Comparison of ENCODE assay signal across 19 cellular contexts in genomic region chr5:80068775-80069174, GRCh38.
"Had no signal": no experiment of that assay in that cellular context is flagged by ENCODE, and none has a peak within 500 bp of the region (broad histone marks: within the 10 kb centered on the region; RNA-seq: fewer than 3 reads in every experiment).

No MANE protein-coding gene starts in this region.

- H3K9me3 ChIP-seq: MG63, Peyer's patch had no signal

- H3K4me1 ChIP-seq: Peyer's patch had no signal

- H3K4me3 Mint-ChIP-seq: activated CD4-positive, alpha-beta memory T cell treated with anti-CD3 and anti-CD28 coated beads, Interleukin-2, amount 10 ng/mL, durations not matched to agents 7 days and 5 days; activated CD4-positive, alpha-beta T cell treated with anti-CD3 and anti-CD28 coated beads for 36 hours; activated naive CD8-positive, alpha-beta T cell treated with anti-CD3 and anti-CD28 coated beads, Interleukin-2, amount 10 ng/mL, durations not matched to agents 7 days and 5 days; activated T-cell treated with anti-CD3 and anti-CD28 coated beads, Interleukin-2, amount 50 U/mL, for 72 hours had no signal

- ATAC-seq: activated CD4-positive, alpha-beta T cell treated with anti-CD3 and anti-CD28 coated beads for 36 hours; activated T-cell treated with anti-CD3 and anti-CD28 coated beads, Interleukin-2, amount 50 U/mL, for 72 hours had no signal

- H3K4me1 Mint-ChIP-seq: activated CD4-positive, alpha-beta T cell treated with anti-CD3 and anti-CD28 coated beads for 36 hours had no signal

- H3K36me3 ChIP-seq: MG63, Peyer's patch had no signal

- H3K27ac ChIP-seq: KMS-11, Peyer's patch, RWPE1 had no signal

- H3K27ac Mint-ChIP-seq: activated CD4-positive, alpha-beta memory T cell treated with anti-CD3 and anti-CD28 coated beads, Interleukin-2, amount 10 ng/mL, durations not matched to agents 7 days and 5 days; activated CD4-positive, alpha-beta T cell treated with anti-CD3 and anti-CD28 coated beads for 36 hours; activated naive CD8-positive, alpha-beta T cell treated with anti-CD3 and anti-CD28 coated beads, Interleukin-2, amount 10 ng/mL, durations not matched to agents 7 days and 5 days; activated T-cell treated with anti-CD3 and anti-CD28 coated beads, Interleukin-2, amount 50 U/mL, for 72 hours; activated T-helper 2 cell treated with anti-CD3 and anti-CD28 coated beads, Interferon-gamma antibody, Interleukin-2, Interleukin-4, amounts not matched to agents 10 μg/mL and 5 μg/mL and 100 μg/mL, durations not matched to agents 14 hours and 24 hours and 36 hours had no signal

- H3K27me3 ChIP-seq: MG63, Peyer's patch had no signal

- H3K9ac ChIP-seq: KMS-11 had no signal

- H3K27me3 Mint-ChIP-seq: activated CD4-positive, alpha-beta memory T cell treated with anti-CD3 and anti-CD28 coated beads, Interleukin-2, amount 10 ng/mL, durations not matched to agents 7 days and 5 days; activated CD4-positive, alpha-beta T cell treated with anti-CD3 and anti-CD28 coated beads for 36 hours; activated naive CD8-positive, alpha-beta T cell treated with anti-CD3 and anti-CD28 coated beads, Interleukin-2, amount 10 ng/mL, durations not matched to agents 7 days and 5 days had no signal

- H3K36me3 Mint-ChIP-seq: activated naive CD8-positive, alpha-beta T cell treated with anti-CD3 and anti-CD28 coated beads, Interleukin-2, amount 10 ng/mL, durations not matched to agents 7 days and 5 days had no signal

- DNase-seq: activated CD4-positive, alpha-beta memory T cell treated with anti-CD3 and anti-CD28 coated beads, Interleukin-2, amount 10 ng/mL, durations not matched to agents 7 days and 5 days; activated CD4-positive, alpha-beta T cell treated with anti-CD3 and anti-CD28 coated beads for 36 hours; activated CD4-positive, alpha-beta T cell treated with anti-CD3 and anti-CD28 coated beads, Interleukin-2, amount 50 U/mL, for 1 hour; activated gamma-delta T cell treated with Interleukin-2 at 50 U/mL for 16 hours; activated naive CD4-positive, alpha-beta T cell treated with anti-CD3 and anti-CD28 coated beads, Interleukin-2, amount 50 U/mL, for 16 hours; activated naive CD8-positive, alpha-beta T cell treated with anti-CD3 and anti-CD28 coated beads, Interleukin-2, amount 10 ng/mL, durations not matched to agents 7 days and 5 days; activated T-cell treated with anti-CD3 and anti-CD28 coated beads, Interleukin-2, amount 50 U/mL, for 72 hours; aorta; MG63; NCI-H1092 treated with DMSO at 0.1 percent for 48 hours; NCI-H1436; NCI-H2029 treated with DMSO at 0.1 percent for 48 hours; Peyer's patch; SHP77; T-helper 2 cell; T1000 had no signal

- H3K9me3 Mint-ChIP-seq: activated CD4-positive, alpha-beta memory T cell treated with anti-CD3 and anti-CD28 coated beads, Interleukin-2, amount 10 ng/mL, durations not matched to agents 7 days and 5 days; activated naive CD8-positive, alpha-beta T cell treated with anti-CD3 and anti-CD28 coated beads, Interleukin-2, amount 10 ng/mL, durations not matched to agents 7 days and 5 days; activated T-cell treated with anti-CD3 and anti-CD28 coated beads, Interleukin-2, amount 50 U/mL, for 72 hours; activated T-helper 2 cell treated with anti-CD3 and anti-CD28 coated beads, Interferon-gamma antibody, Interleukin-2, Interleukin-4, amounts not matched to agents 10 μg/mL and 5 μg/mL and 100 μg/mL, durations not matched to agents 14 hours and 24 hours and 36 hours had no signal

- H3K4me3 ChIP-seq: MG63, Peyer's patch had no signal
